Comparison of ENCODE assay signal across 9 cellular contexts in the genomic region with DNA sequence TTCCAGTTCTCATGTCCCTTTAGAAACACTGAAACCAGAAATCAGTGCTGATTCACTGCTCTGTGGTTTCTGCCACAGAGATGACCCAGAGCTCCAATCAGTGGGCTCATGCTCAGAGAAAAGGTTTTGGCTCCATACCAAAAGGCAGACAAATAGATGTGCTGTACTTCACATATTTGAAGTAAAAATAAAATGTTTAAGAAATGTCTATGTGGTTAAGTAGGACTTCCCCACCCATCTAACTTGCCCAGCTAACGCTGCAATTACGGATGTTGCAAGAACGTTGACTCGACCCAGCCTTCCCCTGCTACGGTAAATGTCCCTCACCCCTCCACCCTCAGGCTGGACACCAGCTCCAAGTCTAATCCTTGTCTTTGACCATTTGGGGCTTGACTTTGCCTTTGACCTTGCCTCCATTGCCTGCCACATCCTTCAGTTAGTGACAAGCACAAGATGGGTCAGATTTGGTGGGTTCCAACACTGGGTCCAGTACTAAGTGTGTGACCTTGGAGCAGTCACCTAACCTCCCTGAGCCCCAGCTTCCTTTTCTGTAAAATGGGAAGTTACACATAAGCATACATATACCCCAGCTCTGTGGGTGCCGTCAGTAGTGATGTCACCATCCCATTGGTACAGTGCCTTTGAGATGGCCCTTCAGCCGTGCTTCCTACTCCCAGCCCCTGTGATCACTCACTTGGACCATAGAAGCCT.
DNase-seq lines count a peak whose midpoint lies in the region; ATAC-seq, FAIRE-seq and TF ChIP-seq lines count a peak whose summit lies in the region.
"Had no signal": no experiment of that assay in that cellular context is flagged by ENCODE, and none has a peak within 500 bp of the region (broad histone marks: within the 10 kb centered on the region; RNA-seq: fewer than 3 reads in every experiment).

No MANE protein-coding gene starts in this region.

- CTCF ChIA-PET in AG04450 (lab: Charles Lee): interaction anchor here (4.0 to 9.2 kb wide), 2 partner anchors 393 to 407 kb away, joined by 57 to 319 read pairs; no protein-coding TSS in a partner anchor

- TF ChIP-seq CTCF in AG04450 (IDR thresholded peaks at IDR 0.05; ENCODE audit: low read depth, low read length) (no peak), bronchial epithelial cell (IDR thresholded peaks at IDR 0.05; ENCODE audit: insufficient read depth, low read length, severe bottlenecking) (no peak), lung (IDR thresholded peaks at IDR 0.05; ENCODE audit: control extremely low read depth, extremely low read depth) (no peak)

- no peak overlapping the region for H3K4me3 ChIP-seq in AG04450 (ENCODE audit: low read depth, low read length)
- H3K4me3 ChIP-seq in bronchial epithelial cell (ENCODE audit: low read depth, low read length): no peak overlapping the region
- no peak overlapping the region for H3K4me3 ChIP-seq in lung

- peak overlapping the region; percentile 78 for H3K27ac ChIP-seq in AG04450 (ENCODE audit: low read depth, low read length)
- H3K27ac ChIP-seq in lung (ENCODE audit: low read depth in 1 of 2, low read length in 1 of 2): peak overlapping the region in 1 of 2 donors; percentile 75

- ATAC-seq in lung (ENCODE audit: insufficient read depth, low FRiP score) (peak; percentile 19), HG02870 (IDR thresholded peaks at IDR 0.05; ENCODE audit: unreplicated experiment) (no peak)

- POLR2A ChIA-PET in AG04450 (lab: Yijun Ruan, JAX): no interaction called here

- peak; percentile 93 for FAIRE-seq in bronchial epithelial cell (lab: Jason Lieb, UNC)

- no peaks in the 10 kb centered on the region for H3K27me3 ChIP-seq in AG04450 (ENCODE audit: control insufficient read depth, insufficient read depth, low read length)
- H3K27me3 ChIP-seq in bronchial epithelial cell (ENCODE audit: control insufficient read depth, insufficient read depth, low read length): peaks cover 2% of the 10 kb centered on the region
- H3K27me3 ChIP-seq in lung (ENCODE audit: control insufficient read depth, insufficient read depth): no peaks in the 10 kb centered on the region

- H3K9me3 ChIP-seq in AG04450 (ENCODE audit: control insufficient read depth, insufficient read depth, low read length): no peaks in the 10 kb centered on the region; the same call in 1 of the 2 replicates
- no peaks in the 10 kb centered on the region for H3K9me3 ChIP-seq in lung (ENCODE audit: control insufficient read depth in 2 of 2, insufficient read depth in 1 of 2, low read length in 1 of 2)

- peaks cover 0 to 9% of the 10 kb centered on the region in 2 donors for H3K4me1 ChIP-seq in lung (ENCODE audit: control insufficient read depth in 2 of 2, insufficient read depth in 2 of 2, low read length in 2 of 2)

- 21 to 45% methylated on average over 7 of the region's 7 CpGs for WGBS in lung, 2 donors

- H3K36me3 ChIP-seq in bronchial epithelial cell (ENCODE audit: control insufficient read depth, insufficient read depth, low read length): no peaks in the 10 kb centered on the region
- no peaks in the 10 kb centered on the region for H3K36me3 ChIP-seq in lung (ENCODE audit: control insufficient read depth in 2 of 2, insufficient read depth in 2 of 2, low read length in 2 of 2)

- peak; percentile 85 for DNase-seq in AG04450 (ENCODE audit: low read depth, low spot score)
- peak; percentile 37 for DNase-seq in KG1 (lab: John Stamatoyannopoulos, UW)
- peak; percentile 94 for DNase-seq in bronchial epithelial cell (ENCODE audit: low read depth)
- peak; percentile 66 for DNase-seq in lung (ENCODE audit: low spot score)
- no peak for DNase-seq in stimulated activated CD4-positive, alpha-beta T cell treated with anti-CD3 and anti-CD28 coated beads, Interleukin-12 subunit alpha, Interleukin-12 subunit beta, amount 100 ng/mL, for 4 hours
- DNase-seq in activated naive CD4-positive, alpha-beta T cell (lab: John Stamatoyannopoulos, UW): no peak
- DNase-seq in superior temporal gyrus (ENCODE audit: extremely low spot score): no peak
- DNase-seq: DND-41 had no signal

Comparison
In these comparisons a context has a peak if more than half of its experiments do, and no peak if none do; other contexts are left out.
1. DNase-seq: peak in AG04450 (single experiment), KG1 (single experiment), bronchial epithelial cell (single experiment) and lung (single experiment); none in stimulated activated CD4-positive, alpha-beta T cell treated with anti-CD3 and anti-CD28 coated beads, Interleukin-12 subunit alpha, Interleukin-12 subunit beta, amount 100 ng/mL, for 4 hours (single experiment), activated naive CD4-positive, alpha-beta T cell (0 of 4) and superior temporal gyrus (single experiment).